9 cellular contexts compared by ENCODE assay signal in genomic region chr14:72892103-72892878, GRCh38.
A peak's percentile ranks its signal among the peaks of the same experiment; 100 is the strongest.
DNase-seq lines count a peak whose midpoint lies in the region; TF ChIP-seq lines count a peak whose summit lies in the region.
"Had no signal": no experiment of that assay in that cellular context is flagged by ENCODE, and none has a peak within 500 bp of the region (broad histone marks: within the 10 kb centered on the region; RNA-seq: fewer than 3 reads in every experiment).

No MANE protein-coding gene starts in this region.

- DNase-seq in CD1c-positive myeloid dendritic cell (ENCODE audit: extremely low spot score) (peak; percentile 28), activated T-cell treated with anti-CD3 and anti-CD28 coated beads for 1 hour (ENCODE audit: low read depth) (peak; percentile 7), fibroblast of pulmonary artery (ENCODE audit: low read depth) (peak; percentile 46), DMS114 treated with DMSO at 0.1 percent for 48 hours (lab: John Stamatoyannopoulos, UW; ENCODE audit: unreplicated experiment) (no peak), NCI-H1930 (lab: John Stamatoyannopoulos, UW) (no peak)
- DNase-seq in activated CD4-positive, CD25-positive, alpha-beta regulatory T cell treated with anti-CD3 and anti-CD28 coated beads, Interleukin-2, amount 50 U/mL, for 72 hours, result no peak

- no peak overlapping the region for H3K27ac ChIP-seq in parathyroid adenoma
- H3K27ac ChIP-seq: neutrophil had no signal

- peak overlapping the region; percentile 83 for H3K4me3 ChIP-seq in fibroblast of pulmonary artery (replicated peaks; ENCODE audit: low read depth, low read length)
- H3K4me3 ChIP-seq in parathyroid adenoma (ENCODE audit: low read depth, low read length), result peak overlapping the region; percentile 84

- H3K4me2 ChIP-seq in parathyroid adenoma (ENCODE audit: low read length), result peak overlapping the region; percentile 81

- no peak for TF ChIP-seq RAD21 in Ishikawa (IDR thresholded peaks at IDR 0.05; ENCODE audit: low read depth)

- no peak for TF ChIP-seq CTCF in fibroblast of pulmonary artery (IDR thresholded peaks at IDR 0.05; ENCODE audit: low read length, missing control alignments)
- no peak for TF ChIP-seq CTCF in parathyroid adenoma (IDR thresholded peaks at IDR 0.05)

- H3K4me1 ChIP-seq in parathyroid adenoma, result peaks cover 4% of the 10 kb centered on the region

- no peaks in the 10 kb centered on the region for H3K79me2 ChIP-seq in parathyroid adenoma

- H3K9me3 ChIP-seq in parathyroid adenoma (ENCODE audit: control insufficient read depth, low read length), result no peaks in the 10 kb centered on the region
- H3K9me3 ChIP-seq: neutrophil had no signal

- peak overlapping the region; percentile 80 for H2AFZ ChIP-seq in parathyroid adenoma

- H3K36me3 ChIP-seq in parathyroid adenoma (ENCODE audit: control insufficient read depth, insufficient read depth, low read length), result no peaks in the 10 kb centered on the region
- H3K36me3 ChIP-seq: neutrophil had no signal

- H3K27me3 ChIP-seq in parathyroid adenoma (ENCODE audit: control insufficient read depth, insufficient read depth, low read length), result no peaks in the 10 kb centered on the region

- TF ChIP-seq EP300 in Ishikawa (IDR thresholded peaks at IDR 0.05; ENCODE audit: borderline replicate concordance), result no peak

- H3K9ac ChIP-seq in parathyroid adenoma, result no peak overlapping the region

TF ChIP-seq in Ishikawa, 13 proteins besides CTCF, POLR2A, EP300 and RAD21:
- TF ChIP-seq ZBTB7A (IDR thresholded peaks at IDR 0.05; ENCODE audit: low read depth), result peak; percentile 88
- no peak for TF ChIP-seq FOXM1 (IDR thresholded peaks at IDR 0.05; ENCODE audit: borderline replicate concordance, low read depth)
- no peak for TF ChIP-seq CREB1 (IDR thresholded peaks at IDR 0.05; ENCODE audit: low read depth)
- TF ChIP-seq USF1 (IDR thresholded peaks at IDR 0.05), result no peak
- no peak for TF ChIP-seq CEBPB (IDR thresholded peaks at IDR 0.05)
- TF ChIP-seq TCF12 (IDR thresholded peaks at IDR 0.05; ENCODE audit: low read depth), result no peak
- no peak for TF ChIP-seq EGR1 (IDR thresholded peaks at IDR 0.05)

Comparison
In these comparisons a context has a peak if more than half of its experiments do, and no peak if none do; other contexts are left out.
1. DNase-seq: peak in CD1c-positive myeloid dendritic cell (single experiment), activated T-cell treated with anti-CD3 and anti-CD28 coated beads for 1 hour (single experiment) and fibroblast of pulmonary artery (single experiment); none in activated CD4-positive, CD25-positive, alpha-beta regulatory T cell treated with anti-CD3 and anti-CD28 coated beads, Interleukin-2, amount 50 U/mL, for 72 hours (single experiment), DMS114 treated with DMSO at 0.1 percent for 48 hours (single experiment) and NCI-H1930 (0 of 2).